38 cellular contexts compared by ENCODE assay signal in the genomic region with DNA sequence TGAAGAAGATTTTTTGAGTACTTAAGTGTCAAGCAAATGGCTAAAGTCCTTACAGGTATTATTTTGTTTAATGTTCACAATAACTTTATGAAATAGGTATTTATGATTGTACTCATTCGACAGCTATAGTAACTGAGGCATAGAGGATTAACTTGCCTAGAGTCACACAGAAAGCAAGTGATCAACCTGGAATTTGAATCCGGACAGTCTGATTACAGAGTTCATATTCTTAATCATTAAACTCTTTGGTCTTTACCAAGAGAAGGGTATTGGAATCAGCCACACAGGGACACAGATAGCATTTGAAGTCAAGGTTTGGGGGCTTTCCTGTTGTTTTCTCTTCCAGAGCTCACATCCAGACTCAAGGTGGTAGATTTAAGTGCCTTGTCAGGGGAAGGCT.
"Had no signal": no experiment of that assay in that cellular context is flagged by ENCODE, and none has a peak within 500 bp of the region (broad histone marks: within the 10 kb centered on the region; RNA-seq: fewer than 3 reads in every experiment).

No MANE protein-coding gene starts in this region.

- H3K27ac Mint-ChIP-seq: activated B cell treated with CpG ODN at 0.5 μM for 24 hours; activated CD4-positive, alpha-beta memory T cell treated with anti-CD3 and anti-CD28 coated beads, Interleukin-2, amount 10 ng/mL, durations not matched to agents 7 days and 5 days; activated CD4-positive, alpha-beta T cell treated with anti-CD3 and anti-CD28 coated beads for 36 hours; activated CD4-positive, alpha-beta T cell treated with anti-CD3 and anti-CD28 coated beads, Interleukin-2, amount 10 ng/mL, durations not matched to agents 7 days and 5 days; activated CD8-positive, alpha-beta memory T cell treated with anti-CD3 and anti-CD28 coated beads, Interleukin-2, amount 10 ng/mL, durations not matched to agents 7 days and 5 days; activated CD8-positive, alpha-beta T cell treated with anti-CD3 and anti-CD28 coated beads, Interleukin-2, amount 10 ng/mL, durations not matched to agents 7 days and 5 days; activated naive CD4-positive, alpha-beta T cell treated with anti-CD3 and anti-CD28 coated beads, Interleukin-2, amount 10 ng/mL, durations not matched to agents 7 days and 5 days; activated naive CD4-positive, alpha-beta T cell treated with anti-CD3 and anti-CD28 coated beads, Interleukin-2, amount 50 U/mL, for 24 hours; activated naive CD8-positive, alpha-beta T cell; activated naive CD8-positive, alpha-beta T cell treated with anti-CD3 and anti-CD28 coated beads, Interleukin-2, amount 10 ng/mL, durations not matched to agents 7 days and 5 days; activated naive CD8-positive, alpha-beta T cell treated with anti-CD3 and anti-CD28 coated beads, Interleukin-2, amount 50 U/mL, for 24 hours; activated T-cell treated with anti-CD3 and anti-CD28 coated beads, Interleukin-2, amount 50 U/mL, for 24 hours; activated T-helper 2 cell treated with anti-CD3 and anti-CD28 coated beads, Interferon-gamma antibody, Interleukin-2, Interleukin-4, amounts not matched to agents 10 μg/mL and 5 μg/mL and 100 μg/mL, durations not matched to agents 14 hours and 24 hours and 36 hours; T-helper 1 cell treated with Interleukin-12 subunit alpha and Interleukin-12 subunit beta and Interleukin-4 antibody, amounts not matched to agents 30 μg/mL and 1 μg/mL, for 36 hours; T-helper 2 cell treated with Interferon-gamma antibody and Interleukin-4, amounts not matched to agents 5 μg/mL and 100 μg/mL, for 36 hours had no signal

- H3K9me3 ChIP-seq: ascending aorta had no signal

- H3K27me3 Mint-ChIP-seq: activated B cell treated with CpG ODN at 0.5 μM for 24 hours; activated CD4-positive, alpha-beta memory T cell treated with anti-CD3 and anti-CD28 coated beads, Interleukin-2, amount 10 ng/mL, durations not matched to agents 7 days and 5 days; activated CD4-positive, alpha-beta T cell treated with anti-CD3 and anti-CD28 coated beads for 36 hours; activated CD4-positive, alpha-beta T cell treated with anti-CD3 and anti-CD28 coated beads, Interleukin-2, amount 10 ng/mL, durations not matched to agents 7 days and 5 days; activated naive CD4-positive, alpha-beta T cell treated with anti-CD3 and anti-CD28 coated beads, Interleukin-2, amount 10 ng/mL, durations not matched to agents 7 days and 5 days; activated naive CD4-positive, alpha-beta T cell treated with anti-CD3 and anti-CD28 coated beads, Interleukin-2, amount 50 U/mL, for 24 hours; activated naive CD8-positive, alpha-beta T cell; activated naive CD8-positive, alpha-beta T cell treated with anti-CD3 and anti-CD28 coated beads, Interleukin-2, amount 50 U/mL, for 24 hours; activated T-cell treated with anti-CD3 and anti-CD28 coated beads, Interleukin-2, amount 50 U/mL, for 24 hours; central memory CD8-positive, alpha-beta T cell had no signal

- H3K4me1 ChIP-seq: ascending aorta had no signal

- H3K36me3 Mint-ChIP-seq: activated CD8-positive, alpha-beta memory T cell treated with anti-CD3 and anti-CD28 coated beads, Interleukin-2, amount 10 ng/mL, durations not matched to agents 7 days and 5 days; activated naive CD4-positive, alpha-beta T cell treated with anti-CD3 and anti-CD28 coated beads, Interleukin-2, amount 10 ng/mL, durations not matched to agents 7 days and 5 days; brain had no signal

- H3K27ac ChIP-seq: ascending aorta, cardiac muscle cell, VCaP had no signal

- ATAC-seq: activated CD4-positive, alpha-beta T cell treated with anti-CD3 and anti-CD28 coated beads for 36 hours; activated CD8-positive, alpha-beta memory T cell treated with anti-CD3 and anti-CD28 coated beads, Interleukin-2, amount 10 ng/mL, durations not matched to agents 7 days and 5 days; activated CD8-positive, alpha-beta T cell treated with anti-CD3 and anti-CD28 coated beads, Interleukin-2, amount 10 ng/mL, durations not matched to agents 7 days and 5 days; activated naive CD8-positive, alpha-beta T cell treated with anti-CD3 and anti-CD28 coated beads, Interleukin-2, amount 50 U/mL, for 24 hours had no signal

- H3K9me3 Mint-ChIP-seq: activated B cell treated with CpG ODN at 0.5 μM for 24 hours; activated CD4-positive, alpha-beta memory T cell treated with anti-CD3 and anti-CD28 coated beads, Interleukin-2, amount 10 ng/mL, durations not matched to agents 7 days and 5 days; activated CD4-positive, alpha-beta T cell treated with anti-CD3 and anti-CD28 coated beads, Interleukin-2, amount 10 ng/mL, durations not matched to agents 7 days and 5 days; activated naive CD4-positive, alpha-beta T cell treated with anti-CD3 and anti-CD28 coated beads, Interleukin-2, amount 10 ng/mL, durations not matched to agents 7 days and 5 days; activated naive CD4-positive, alpha-beta T cell treated with anti-CD3 and anti-CD28 coated beads, Interleukin-2, amount 50 U/mL, for 24 hours; activated naive CD8-positive, alpha-beta T cell treated with anti-CD3 and anti-CD28 coated beads, Interleukin-2, amount 10 ng/mL, durations not matched to agents 7 days and 5 days; activated naive CD8-positive, alpha-beta T cell treated with anti-CD3 and anti-CD28 coated beads, Interleukin-2, amount 50 U/mL, for 24 hours; activated T-cell treated with anti-CD3 and anti-CD28 coated beads, Interleukin-2, amount 50 U/mL, for 24 hours; activated T-helper 2 cell treated with anti-CD3 and anti-CD28 coated beads, Interferon-gamma antibody, Interleukin-2, Interleukin-4, amounts not matched to agents 10 μg/mL and 5 μg/mL and 100 μg/mL, durations not matched to agents 14 hours and 24 hours and 36 hours; central memory CD8-positive, alpha-beta T cell; T-helper 1 cell treated with Interleukin-12 subunit alpha and Interleukin-12 subunit beta and Interleukin-4 antibody, amounts not matched to agents 30 μg/mL and 1 μg/mL, for 36 hours; T-helper 2 cell treated with Interferon-gamma antibody and Interleukin-4, amounts not matched to agents 5 μg/mL and 100 μg/mL, for 36 hours had no signal

- DNase-seq: activated B cell treated with CpG ODN at 0.5 μM for 24 hours; activated CD4-positive, alpha-beta memory T cell treated with anti-CD3 and anti-CD28 coated beads, Interleukin-2, amount 10 ng/mL, durations not matched to agents 7 days and 5 days; activated CD4-positive, alpha-beta T cell treated with anti-CD3 and anti-CD28 coated beads for 1 hour; activated CD4-positive, alpha-beta T cell treated with anti-CD3 and anti-CD28 coated beads for 36 hours; activated CD4-positive, alpha-beta T cell treated with anti-CD3 and anti-CD28 coated beads for 48 hours; activated CD4-positive, alpha-beta T cell treated with anti-CD3 and anti-CD28 coated beads, Interleukin-2, amount 10 ng/mL, durations not matched to agents 7 days and 5 days; activated CD4-positive, alpha-beta T cell treated with anti-CD3 and anti-CD28 coated beads, Interleukin-2, amount 50 U/mL, for 48 hours; activated CD8-positive, alpha-beta memory T cell treated with anti-CD3 and anti-CD28 coated beads for 24 hours; activated CD8-positive, alpha-beta memory T cell treated with anti-CD3 and anti-CD28 coated beads, Interleukin-2, amount 10 ng/mL, durations not matched to agents 7 days and 5 days; activated CD8-positive, alpha-beta memory T cell treated with anti-CD3 and anti-CD28 coated beads, Interleukin-2, amount 50 U/mL, for 48 hours; activated CD8-positive, alpha-beta T cell treated with anti-CD3 and anti-CD28 coated beads, Interleukin-2, amount 10 ng/mL, durations not matched to agents 7 days and 5 days; activated effector memory CD4-positive, alpha-beta T cell treated with Interleukin-2 at 50 U/mL for 16 hours; activated gamma-delta T cell; activated naive CD4-positive, alpha-beta T cell treated with anti-CD3 and anti-CD28 coated beads, Interleukin-2, amount 10 ng/mL, durations not matched to agents 7 days and 5 days; activated naive CD4-positive, alpha-beta T cell treated with Interleukin-2 at 50 U/mL for 16 hours; activated naive CD8-positive, alpha-beta T cell treated with anti-CD3 and anti-CD28 coated beads, Interleukin-2, amount 10 ng/mL, durations not matched to agents 7 days and 5 days; activated naive CD8-positive, alpha-beta T cell treated with anti-CD3 and anti-CD28 coated beads, Interleukin-2, amount 50 U/mL, for 24 hours; activated T-cell treated with anti-CD3 and anti-CD28 coated beads, Interleukin-2, amount 50 U/mL, for 24 hours; activated T-cell treated with anti-CD3 and anti-CD28 coated beads, Interleukin-2, amount 50 U/mL, for 48 hours; amygdala; anterior cingulate cortex; caudate nucleus; SW 1271; T-helper 1 cell; T-helper 2 cell; T-helper 9 cell had no signal

- H3K36me3 ChIP-seq: ascending aorta, cardiac muscle cell had no signal

- H3K27me3 ChIP-seq: ascending aorta, cardiac muscle cell had no signal

- H3K4me3 Mint-ChIP-seq: activated B cell treated with CpG ODN at 0.5 μM for 24 hours; activated CD4-positive, alpha-beta memory T cell treated with anti-CD3 and anti-CD28 coated beads, Interleukin-2, amount 10 ng/mL, durations not matched to agents 7 days and 5 days; activated CD4-positive, alpha-beta T cell treated with anti-CD3 and anti-CD28 coated beads for 36 hours; activated CD4-positive, alpha-beta T cell treated with anti-CD3 and anti-CD28 coated beads, Interleukin-2, amount 10 ng/mL, durations not matched to agents 7 days and 5 days; activated CD8-positive, alpha-beta memory T cell treated with anti-CD3 and anti-CD28 coated beads, Interleukin-2, amount 10 ng/mL, durations not matched to agents 7 days and 5 days; activated CD8-positive, alpha-beta T cell treated with anti-CD3 and anti-CD28 coated beads, Interleukin-2, amount 10 ng/mL, durations not matched to agents 7 days and 5 days; activated naive CD4-positive, alpha-beta T cell treated with anti-CD3 and anti-CD28 coated beads, Interleukin-2, amount 10 ng/mL, durations not matched to agents 7 days and 5 days; activated naive CD4-positive, alpha-beta T cell treated with anti-CD3 and anti-CD28 coated beads, Interleukin-2, amount 50 U/mL, for 24 hours; activated naive CD8-positive, alpha-beta T cell; activated naive CD8-positive, alpha-beta T cell treated with anti-CD3 and anti-CD28 coated beads, Interleukin-2, amount 10 ng/mL, durations not matched to agents 7 days and 5 days; activated naive CD8-positive, alpha-beta T cell treated with anti-CD3 and anti-CD28 coated beads, Interleukin-2, amount 50 U/mL, for 24 hours; activated T-cell treated with anti-CD3 and anti-CD28 coated beads, Interleukin-2, amount 50 U/mL, for 24 hours; brain; central memory CD8-positive, alpha-beta T cell; T-helper 1 cell treated with Interleukin-12 subunit alpha and Interleukin-12 subunit beta and Interleukin-4 antibody, amounts not matched to agents 30 μg/mL and 1 μg/mL, for 36 hours; T-helper 2 cell treated with Interferon-gamma antibody and Interleukin-4, amounts not matched to agents 5 μg/mL and 100 μg/mL, for 36 hours had no signal

- H3K4me3 ChIP-seq: ascending aorta, cardiac muscle cell had no signal

- H3K4me1 Mint-ChIP-seq: activated B cell treated with CpG ODN at 0.5 μM for 24 hours; activated CD4-positive, alpha-beta memory T cell treated with anti-CD3 and anti-CD28 coated beads, Interleukin-2, amount 10 ng/mL, durations not matched to agents 7 days and 5 days; activated CD4-positive, alpha-beta T cell treated with anti-CD3 and anti-CD28 coated beads for 36 hours; activated CD4-positive, alpha-beta T cell treated with anti-CD3 and anti-CD28 coated beads, Interleukin-2, amount 10 ng/mL, durations not matched to agents 7 days and 5 days; activated CD8-positive, alpha-beta memory T cell treated with anti-CD3 and anti-CD28 coated beads, Interleukin-2, amount 10 ng/mL, durations not matched to agents 7 days and 5 days; activated naive CD4-positive, alpha-beta T cell treated with anti-CD3 and anti-CD28 coated beads, Interleukin-2, amount 10 ng/mL, durations not matched to agents 7 days and 5 days; activated naive CD4-positive, alpha-beta T cell treated with anti-CD3 and anti-CD28 coated beads, Interleukin-2, amount 50 U/mL, for 24 hours; brain; central memory CD8-positive, alpha-beta T cell had no signal

- FAIRE-seq: bronchial epithelial cell, TTC549 had no signal
